Comparison of ENCODE assay signal across 18 cellular contexts in genomic region chr17:64747938-64748540, GRCh38.
A peak's percentile ranks its signal among the peaks of the same experiment; 100 is the strongest.
DNase-seq lines count a peak whose midpoint lies in the region; ATAC-seq and TF ChIP-seq lines count a peak whose summit lies in the region.
"Had no signal": no experiment of that assay in that cellular context is flagged by ENCODE, and none has a peak within 500 bp of the region (broad histone marks: within the 10 kb centered on the region; RNA-seq: fewer than 3 reads in every experiment).

No MANE protein-coding gene starts in this region.

- H3K27me3 ChIP-seq in aorta (ENCODE audit: control insufficient read depth in 1 of 2, insufficient read depth in 2 of 2, low read length in 1 of 2): no peaks in the 10 kb centered on the region
- no peaks in the 10 kb centered on the region for H3K27me3 ChIP-seq in thyroid gland

- H3K27ac ChIP-seq in aorta (ENCODE audit: low read depth in 1 of 2, low read length in 2 of 2) (no peak overlapping the region), substantia nigra (ENCODE audit: low read depth, low read length, poor library complexity, severe bottlenecking) (no peak overlapping the region), thyroid gland (no peak overlapping the region)
- H3K27ac ChIP-seq: KMS-11, PC-9 had no signal

- intact Hi-C loops in aorta (cut with DNase I): no loop called here
- intact Hi-C loops in thyroid gland (cut with DNase I): no loop called here

- TF ChIP-seq POLR2A in thyroid gland (IDR thresholded peaks at IDR 0.05): no peak

- ATAC-seq in aorta (ENCODE audit: low FRiP score) (peak; percentile 67), HG03159 (IDR thresholded peaks at IDR 0.05; ENCODE audit: unreplicated experiment) (no peak)
- ATAC-seq: left colon had no signal

- no peak for TF ChIP-seq CTCF in thyroid gland (IDR thresholded peaks at IDR 0.05)

- H3K4me3 Mint-ChIP-seq in activated naive CD4-positive, alpha-beta T cell treated with anti-CD3 and anti-CD28 coated beads, Interleukin-2, amount 10 ng/mL, durations not matched to agents 7 days and 5 days: no peak overlapping the region

- no peak for DNase-seq in activated naive CD4-positive, alpha-beta T cell treated with anti-CD3 and anti-CD28 coated beads, Interleukin-2, amount 10 ng/mL, durations not matched to agents 7 days and 5 days
- no peak for DNase-seq in activated naive CD4-positive, alpha-beta T cell treated with anti-CD3 and anti-CD28 coated beads, Interleukin-2, amount 50 U/mL, for 16 hours
- DNase-seq in dermis blood vessel endothelial cell: peak; percentile 57
- peak; percentile 8 for DNase-seq in islet precursor cell
- DNase-seq in aorta: no peak
- DNase-seq in substantia nigra (lab: John Stamatoyannopoulos, UW): no peak
- DNase-seq in thyroid gland: no peak
- DNase-seq: 8988T; activated CD4-positive, CD25-positive, alpha-beta regulatory T cell treated with anti-CD3 and anti-CD28 coated beads, Interleukin-2, amount 50 U/mL, for 72 hours; COR-L47; effector CD4-positive, alpha-beta T cell; left colon; NCI-H1694; NCI-H510A treated with DMSO at 0.1 percent for 48 hours; PC-9; T-helper 1 cell had no signal

- H3K4me3 ChIP-seq in aorta (ENCODE audit: low read length in 2 of 2) (no peak overlapping the region), thyroid gland (replicated peaks in 1 of 3) (no peak overlapping the region)
- H3K4me3 ChIP-seq: PC-9 had no signal

- no peaks in the 10 kb centered on the region for H3K4me1 Mint-ChIP-seq in activated naive CD4-positive, alpha-beta T cell treated with anti-CD3 and anti-CD28 coated beads, Interleukin-2, amount 10 ng/mL, durations not matched to agents 7 days and 5 days

- H3K4me1 ChIP-seq in aorta (ENCODE audit: control insufficient read depth in 1 of 2, insufficient read depth in 2 of 2, low read length in 2 of 2) (no peaks in the 10 kb centered on the region), thyroid gland (no peaks in the 10 kb centered on the region)

- H3K36me3 Mint-ChIP-seq in activated naive CD4-positive, alpha-beta T cell treated with anti-CD3 and anti-CD28 coated beads, Interleukin-2, amount 10 ng/mL, durations not matched to agents 7 days and 5 days: peaks cover 21% of the 10 kb centered on the region

- H3K9me3 ChIP-seq in aorta (ENCODE audit: control insufficient read depth, low read length) (no peaks in the 10 kb centered on the region), thyroid gland (no peaks in the 10 kb centered on the region)

- 12 to 24% methylated on average over 7 of the region's 7 CpGs for WGBS in aorta, 2 donors
- WGBS in thyroid gland, 2 donors: 87 to 88% methylated on average over 7 of the region's 7 CpGs

- H3K36me3 ChIP-seq in aorta (ENCODE audit: control insufficient read depth in 1 of 2, insufficient read depth in 2 of 2, low read length in 1 of 2): peaks cover 0 to 3% of the 10 kb centered on the region in 2 donors
- peaks cover 5 to 16% of the 10 kb centered on the region in 2 donors for H3K36me3 ChIP-seq in thyroid gland

- CTCF ChIA-PET in activated naive CD4-positive, alpha-beta T cell treated with anti-CD3 and anti-CD28 coated beads, Interleukin-2, amount 10 ng/mL, durations not matched to agents 7 days and 5 days (lab: Charles Lee): no interaction called here

- no peaks in the 10 kb centered on the region for H3K9me3 Mint-ChIP-seq in activated naive CD4-positive, alpha-beta T cell treated with anti-CD3 and anti-CD28 coated beads, Interleukin-2, amount 10 ng/mL, durations not matched to agents 7 days and 5 days

- H3K27ac Mint-ChIP-seq in activated naive CD4-positive, alpha-beta T cell treated with anti-CD3 and anti-CD28 coated beads, Interleukin-2, amount 10 ng/mL, durations not matched to agents 7 days and 5 days: peak overlapping the region; percentile 26

- peaks cover 5% of the 10 kb centered on the region for H3K27me3 Mint-ChIP-seq in activated naive CD4-positive, alpha-beta T cell treated with anti-CD3 and anti-CD28 coated beads, Interleukin-2, amount 10 ng/mL, durations not matched to agents 7 days and 5 days

Comparison
In these comparisons a context has a peak if more than half of its experiments do, and no peak if none do; other contexts are left out.
1. DNase-seq: peak in dermis blood vessel endothelial cell (single experiment) and islet precursor cell (single experiment); none in activated naive CD4-positive, alpha-beta T cell treated with anti-CD3 and anti-CD28 coated beads, Interleukin-2, amount 10 ng/mL, durations not matched to agents 7 days and 5 days (single experiment), activated naive CD4-positive, alpha-beta T cell treated with anti-CD3 and anti-CD28 coated beads, Interleukin-2, amount 50 U/mL, for 16 hours (single experiment), aorta (0 of 2), substantia nigra (0 of 49) and thyroid gland (0 of 2).